14 cellular contexts compared by ENCODE assay signal in genomic region chr13:100440756-100441421, GRCh38.
A peak's percentile ranks its signal among the peaks of the same experiment; 100 is the strongest.
DNase-seq lines count a peak whose midpoint lies in the region; ATAC-seq lines count a peak whose summit lies in the region.
"Had no signal": no experiment of that assay in that cellular context is flagged by ENCODE, and none has a peak within 500 bp of the region (broad histone marks: within the 10 kb centered on the region; RNA-seq: fewer than 3 reads in every experiment).

No MANE protein-coding gene starts in this region.

- no peak overlapping the region for H4K8ac ChIP-seq in neuronal stem cell (ENCODE audit: low read depth, low read length)

- no peak overlapping the region for H3K4ac ChIP-seq in neuronal stem cell (ENCODE audit: low read length)

- no peak for ATAC-seq in GM21576 (IDR thresholded peaks at IDR 0.05; ENCODE audit: unreplicated experiment)
- ATAC-seq: gastroesophageal sphincter, PC-3 had no signal

- H3K18ac ChIP-seq in neuronal stem cell (ENCODE audit: low read length), result no peak overlapping the region

- H3K79me1 ChIP-seq in neuronal stem cell (ENCODE audit: low read depth, low read length), result no peaks in the 10 kb centered on the region

- no peak overlapping the region for H2BK120ac ChIP-seq in neuronal stem cell (ENCODE audit: low read depth, low read length)

- H4K91ac ChIP-seq in neuronal stem cell (ENCODE audit: low read depth, low read length, poor library complexity), result no peak overlapping the region

- DNase-seq in GM04503 (ENCODE audit: low read depth) (peak; percentile 27), SK-N-MC (ENCODE audit: low read depth, low spot score) (no peak), fibroblast of peridontal ligament (ENCODE audit: extremely low read depth) (peak; percentile 66), neuronal stem cell (ENCODE audit: low spot score) (no peak), anterior cingulate cortex (lab: John Stamatoyannopoulos, UW) (no peak), ureter (ENCODE audit: low spot score) (no peak)
- DNase-seq in stimulated activated CD4-positive, alpha-beta T cell treated with anti-CD3 and anti-CD28 coated beads, Interleukin-2, amount 100 ng/mL, for 24 hours, result no peak
- DNase-seq: activated CD8-positive, alpha-beta memory T cell treated with anti-CD3 and anti-CD28 coated beads, Interleukin-2, amount 50 U/mL, for 4 hours; DMS53; PC-3; uterus had no signal

- WGBS in neuronal stem cell (ENCODE audit: extremely low coverage in 2 of 2, insufficient read length in 2 of 2, insufficient replicate concordance in 1 of 2), 2 donors, result no CpG with 5 or more reads among the region's 4 CpGs

- no peak overlapping the region for H3K4me2 ChIP-seq in neuronal stem cell (ENCODE audit: insufficient read depth, low read length, poor library complexity, severe bottlenecking)

- H3K36me3 ChIP-seq in SK-N-MC (ENCODE audit: insufficient read depth, low read length) (no peaks in the 10 kb centered on the region), neuronal stem cell (replicated peaks in 1 of 2; ENCODE audit: control insufficient read depth in 2 of 2, insufficient read depth in 2 of 2, low read length in 2 of 2) (no peaks in the 10 kb centered on the region)
- H3K36me3 ChIP-seq: uterus had no signal

- H3K4me1 ChIP-seq in neuronal stem cell (ENCODE audit: control insufficient read depth in 2 of 2, insufficient read depth in 1 of 2, low read depth in 1 of 2, low read length in 2 of 2), result peaks cover 10 to 34% of the 10 kb centered on the region in 2 donors
- H3K4me1 ChIP-seq: uterus had no signal

- H3K9me3 ChIP-seq in SK-N-MC (ENCODE audit: low read depth, low read length) (no peaks in the 10 kb centered on the region), neuronal stem cell (replicated peaks in 1 of 2; ENCODE audit: control insufficient read depth in 2 of 2, insufficient read depth in 1 of 2, low read depth in 1 of 2, low read length in 2 of 2) (no peaks in the 10 kb centered on the region)
- H3K9me3 ChIP-seq: gastroesophageal sphincter, uterus had no signal

- H3K9ac ChIP-seq in SK-N-MC (ENCODE audit: insufficient read length) (peak overlapping the region; percentile 60), neuronal stem cell (ENCODE audit: low read depth, low read length, poor library complexity) (no peak overlapping the region)

- no peaks in the 10 kb centered on the region for H3K27me3 ChIP-seq in neuronal stem cell (ENCODE audit: control insufficient read depth in 3 of 3, insufficient read depth in 3 of 3, low read depth in 1 of 3, low read length in 3 of 3)
- H3K27me3 ChIP-seq: gastroesophageal sphincter, uterus had no signal

- H3K23ac ChIP-seq in neuronal stem cell (ENCODE audit: low read depth, low read length, poor library complexity), result no peak overlapping the region

- H2BK15ac ChIP-seq in neuronal stem cell (ENCODE audit: low read length), result no peak overlapping the region

- no peak overlapping the region for H2BK5ac ChIP-seq in neuronal stem cell (ENCODE audit: low read length)

- H3K27ac ChIP-seq in SK-N-MC (peak overlapping the region; percentile 83), neuronal stem cell (replicated peaks; ENCODE audit: low read length) (no peak overlapping the region)
- H3K27ac ChIP-seq: gastroesophageal sphincter, uterus had no signal

- H3K4me3 ChIP-seq in SK-N-MC, result peak overlapping the region; percentile 50
- H3K4me3 ChIP-seq in neuronal stem cell (ENCODE audit: low read length in 2 of 2), result no peak overlapping the region
- H3K4me3 ChIP-seq: gastroesophageal sphincter, lung, uterus had no signal

- H2BK12ac ChIP-seq in neuronal stem cell (ENCODE audit: low read length), result no peak overlapping the region

- H2AK5ac ChIP-seq in neuronal stem cell (ENCODE audit: low read depth, low read length), result no peak overlapping the region

- H3K14ac ChIP-seq in neuronal stem cell (ENCODE audit: low read length), result no peak overlapping the region

- peak overlapping the region; percentile 6 for H2AFZ ChIP-seq in neuronal stem cell (ENCODE audit: low read length)

Comparison
In these comparisons a context has a peak if more than half of its experiments do, and no peak if none do; other contexts are left out.
1. DNase-seq: peak in GM04503 (single experiment) and fibroblast of peridontal ligament (single experiment); none in SK-N-MC (single experiment), neuronal stem cell (single experiment), anterior cingulate cortex (0 of 58), stimulated activated CD4-positive, alpha-beta T cell treated with anti-CD3 and anti-CD28 coated beads, Interleukin-2, amount 100 ng/mL, for 24 hours (0 of 2) and ureter (single experiment).